In the genomic region with DNA sequence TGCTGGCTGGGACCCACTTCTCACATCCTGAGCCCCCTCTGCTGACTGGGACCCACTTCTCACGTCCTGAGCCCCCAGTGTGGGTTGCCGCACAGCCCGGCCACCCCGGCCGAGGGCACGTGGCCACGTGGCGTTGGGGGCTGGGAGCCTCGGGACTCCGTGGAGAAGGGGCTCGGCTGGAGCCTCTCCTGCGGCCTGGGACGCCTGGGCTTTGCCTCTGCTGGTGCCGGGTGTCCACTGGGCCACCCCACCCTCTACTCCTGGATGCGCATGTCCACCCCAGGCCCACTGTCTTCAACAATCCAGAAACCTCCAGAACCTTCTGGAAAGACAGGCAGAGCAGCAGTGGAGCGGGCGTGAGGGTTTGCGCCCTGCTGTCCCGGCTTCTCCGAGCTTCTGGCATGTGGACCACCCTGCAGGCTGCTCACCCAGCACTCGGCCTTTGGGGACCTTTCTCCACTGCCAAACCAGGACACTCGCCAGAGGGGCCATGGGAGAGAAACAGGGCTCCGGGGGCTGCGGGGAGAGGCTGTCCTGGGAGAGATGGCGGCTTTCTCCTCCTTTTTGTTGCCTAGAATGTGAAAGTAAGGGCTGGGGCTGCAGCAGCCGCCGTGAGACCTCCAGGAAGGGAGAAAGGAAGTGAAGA, we compare ENCODE assay signal across 1 cellular context.
TF ChIP-seq lines count a peak whose summit lies in the region.

No MANE protein-coding gene starts in this region.

TF ChIP-seq in K562, 482 proteins besides CTCF, POLR2A, EP300 and RAD21:
- TF ChIP-seq ZFPM2 (CRISPR knock-in tag; IDR thresholded peaks at IDR 0.05) = no peak
- TF ChIP-seq, protein P1, sequence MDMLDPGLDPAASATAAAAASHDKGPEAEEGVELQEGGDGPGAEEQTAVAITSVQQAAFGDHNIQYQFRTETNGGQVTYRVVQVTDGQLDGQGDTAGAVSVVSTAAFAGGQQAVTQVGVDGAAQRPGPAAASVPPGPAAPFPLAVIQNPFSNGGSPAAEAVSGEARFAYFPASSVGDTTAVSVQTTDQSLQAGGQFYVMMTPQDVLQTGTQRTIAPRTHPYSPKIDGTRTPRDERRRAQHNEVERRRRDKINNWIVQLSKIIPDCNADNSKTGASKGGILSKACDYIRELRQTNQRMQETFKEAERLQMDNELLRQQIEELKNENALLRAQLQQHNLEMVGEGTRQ (CRISPR knock-in tag; IDR thresholded peaks at IDR 0.05) = peak; percentile 14; the same call in 1 of the 2 replicates
- TF ChIP-seq CHD1 (IDR thresholded peaks at IDR 0.05; ENCODE audit: low read length) = no peak
- no peak for TF ChIP-seq ESRRB (CRISPR knock-in tag; IDR thresholded peaks at IDR 0.05; ENCODE audit: borderline replicate concordance)
- TF ChIP-seq GTF2A2 (tag; IDR thresholded peaks at IDR 0.05) = no peak
- no peak for TF ChIP-seq GATAD2A (IDR thresholded peaks at IDR 0.05)
- no peak for TF ChIP-seq SIN3A (IDR thresholded peaks at IDR 0.05; ENCODE audit: borderline replicate concordance in 2 of 2, control insufficient read depth in 1 of 2, low read depth in 2 of 2, low read length in 2 of 2)
- TF ChIP-seq EGR1 (conservative IDR thresholded peaks at IDR 0.05) = no peak
- TF ChIP-seq SREBF2 (CRISPR knock-in tag; IDR thresholded peaks at IDR 0.05) = no peak
- TF ChIP-seq CREM (IDR thresholded peaks at IDR 0.05; ENCODE audit: low read depth) = no peak
- TF ChIP-seq, protein P2, sequence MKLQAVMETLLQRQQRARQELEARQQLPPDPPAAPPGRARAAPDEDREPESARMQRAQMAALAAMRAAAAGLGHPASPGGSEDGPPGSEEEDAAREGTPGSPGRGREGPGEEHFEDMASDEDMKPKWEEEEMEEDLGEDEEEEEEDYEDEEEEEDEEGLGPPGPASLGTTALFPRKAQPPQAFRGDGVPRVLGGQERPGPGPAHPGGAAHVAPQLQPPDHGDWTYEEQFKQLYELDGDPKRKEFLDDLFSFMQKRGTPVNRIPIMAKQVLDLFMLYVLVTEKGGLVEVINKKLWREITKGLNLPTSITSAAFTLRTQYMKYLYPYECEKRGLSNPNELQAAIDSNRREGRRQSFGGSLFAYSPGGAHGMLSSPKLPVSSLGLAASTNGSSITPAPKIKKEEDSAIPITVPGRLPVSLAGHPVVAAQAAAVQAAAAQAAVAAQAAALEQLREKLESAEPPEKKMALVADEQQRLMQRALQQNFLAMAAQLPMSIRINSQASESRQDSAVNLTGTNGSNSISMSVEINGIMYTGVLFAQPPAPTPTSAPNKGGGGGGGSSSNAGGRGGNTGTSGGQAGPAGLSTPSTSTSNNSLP (IDR thresholded peaks at IDR 0.05; ENCODE audit: borderline replicate concordance, low read depth, low read length) = no peak
- no peak for TF ChIP-seq SETDB1 (IDR thresholded peaks at IDR 0.05; ENCODE audit: low read length)
- TF ChIP-seq, protein P3, sequence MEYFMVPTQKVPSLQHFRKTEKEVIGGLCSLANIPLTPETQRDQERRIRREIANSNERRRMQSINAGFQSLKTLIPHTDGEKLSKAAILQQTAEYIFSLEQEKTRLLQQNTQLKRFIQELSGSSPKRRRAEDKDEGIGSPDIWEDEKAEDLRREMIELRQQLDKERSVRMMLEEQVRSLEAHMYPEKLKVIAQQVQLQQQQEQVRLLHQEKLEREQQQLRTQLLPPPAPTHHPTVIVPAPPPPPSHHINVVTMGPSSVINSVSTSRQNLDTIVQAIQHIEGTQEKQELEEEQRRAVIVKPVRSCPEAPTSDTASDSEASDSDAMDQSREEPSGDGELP (CRISPR knock-in tag; IDR thresholded peaks at IDR 0.05; ENCODE audit: borderline replicate concordance) = 0 out of 2 replicates have a peak, but pooled peaks have one; percentile 11
- TF ChIP-seq, protein P4, sequence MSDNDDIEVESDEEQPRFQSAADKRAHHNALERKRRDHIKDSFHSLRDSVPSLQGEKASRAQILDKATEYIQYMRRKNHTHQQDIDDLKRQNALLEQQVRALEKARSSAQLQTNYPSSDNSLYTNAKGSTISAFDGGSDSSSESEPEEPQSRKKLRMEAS (CRISPR knock-in tag; IDR thresholded peaks at IDR 0.05) = 0 out of 2 replicates have a peak, but pooled peaks have one; percentile 37
- TF ChIP-seq ZNF551 (CRISPR knock-in tag; IDR thresholded peaks at IDR 0.05) = no peak
